ENCODE assay signal across 18 cellular contexts in the genomic region with DNA sequence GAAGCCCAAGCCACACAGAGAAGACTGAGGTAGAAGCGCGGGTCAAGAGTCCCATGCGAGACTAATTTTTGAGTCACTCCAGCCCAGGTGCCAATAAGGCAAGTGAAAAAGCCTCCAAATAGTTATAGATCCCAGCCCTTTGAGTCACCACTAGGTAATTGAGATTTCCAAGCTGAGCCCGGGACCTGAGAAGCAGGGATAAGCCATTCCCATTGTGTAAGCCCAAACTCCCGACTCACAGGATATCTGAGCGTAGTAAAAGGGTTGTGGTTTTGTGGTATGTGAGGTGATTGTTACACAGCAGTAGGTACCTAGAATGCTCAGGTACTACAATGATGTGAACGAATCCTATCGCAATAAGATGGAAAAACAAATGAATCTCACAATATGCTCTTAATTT.
DNase-seq lines count a peak whose midpoint lies in the region; ATAC-seq and TF ChIP-seq lines count a peak whose summit lies in the region.
"Had no signal": no experiment of that assay in that cellular context is flagged by ENCODE, and none has a peak within 500 bp of the region (broad histone marks: within the 10 kb centered on the region; RNA-seq: fewer than 3 reads in every experiment).

No MANE protein-coding gene starts in this region.

- H3K4me3 Mint-ChIP-seq in GM23338 = no peak overlapping the region
- H3K4me3 Mint-ChIP-seq: CD8-positive, alpha-beta memory T cell; HFFc6 had no signal

- H3K4me3 ChIP-seq in GM23338 = no peak overlapping the region
- H3K4me3 ChIP-seq in NT2/D1 (ENCODE audit: insufficient read length, low read depth) = no peak overlapping the region
- H3K4me3 ChIP-seq: BLaER1 had no signal

- no peaks in the 10 kb centered on the region for H3K9me3 ChIP-seq in NT2/D1 (ENCODE audit: insufficient read depth, low read length)
- H3K9me3 ChIP-seq: BLaER1, Caco-2 had no signal

- H3K36me3 ChIP-seq in GM23338 (ENCODE audit: insufficient read depth) (no peaks in the 10 kb centered on the region), NT2/D1 (ENCODE audit: insufficient read depth, insufficient read length, low read length) (no peaks in the 10 kb centered on the region)
- H3K36me3 ChIP-seq: BLaER1 had no signal

- no peaks in the 10 kb centered on the region for H3F3A ChIP-seq in GM23338 (replicated peaks; ENCODE audit: low read depth)

- H3K4me1 Mint-ChIP-seq in GM23338 = no peaks in the 10 kb centered on the region; the same call in 2 of the 3 replicates
- H3K4me1 Mint-ChIP-seq: CD8-positive, alpha-beta memory T cell had no signal

- H3K27me3 Mint-ChIP-seq in GM23338 (ENCODE audit: insufficient read depth, low read depth, poor library complexity) = no peaks in the 10 kb centered on the region
- H3K27me3 Mint-ChIP-seq: CD8-positive, alpha-beta memory T cell had no signal

- H3K9me3 Mint-ChIP-seq in GM23338 = no peaks in the 10 kb centered on the region

- no peak overlapping the region for H3K9ac ChIP-seq in NT2/D1 (ENCODE audit: insufficient read length, low read depth)
- H3K9ac ChIP-seq: BLaER1 had no signal

- no peaks in the 10 kb centered on the region for H3K4me1 ChIP-seq in GM23338 (ENCODE audit: insufficient read depth)
- no peaks in the 10 kb centered on the region for H3K4me1 ChIP-seq in NT2/D1 (ENCODE audit: insufficient read depth, insufficient read length)
- H3K4me1 ChIP-seq in foreskin keratinocyte = peaks cover 20% of the 10 kb centered on the region
- H3K4me1 ChIP-seq: BLaER1, Caco-2 had no signal

- DNase-seq in GM23338 (ENCODE audit: low spot score) (peak; percentile 12), NT2/D1 (ENCODE audit: low read depth, low spot score) (peak; percentile 15), foreskin keratinocyte (peak; percentile 33 to 67), islet precursor cell (peak; percentile 83), NCI-H1417 treated with DMSO at 0.1 percent for 48 hours (lab: John Stamatoyannopoulos, UW) (no peak), GDM1 (lab: John Stamatoyannopoulos, UW) (no peak)
- DNase-seq: 8988T; AML-193; Caco-2; CD8-positive, alpha-beta memory T cell; DND-41; GF-D8; GOT3; HCEC 1CT; HFFc6 had no signal

- H3K27ac ChIP-seq in GM23338 (ENCODE audit: low read depth) = no peak overlapping the region
- no peak overlapping the region for H3K27ac ChIP-seq in foreskin keratinocyte
- H3K27ac ChIP-seq: BLaER1 had no signal

- peak overlapping the region; percentile 65 for H3K27ac Mint-ChIP-seq in GM23338
- H3K27ac Mint-ChIP-seq: CD8-positive, alpha-beta memory T cell; HFFc6 had no signal

- H3K27me3 ChIP-seq in GM23338 (ENCODE audit: insufficient read depth) (no peaks in the 10 kb centered on the region), NT2/D1 (ENCODE audit: insufficient read depth, insufficient read length) (no peaks in the 10 kb centered on the region), foreskin keratinocyte (no peaks in the 10 kb centered on the region)
- H3K27me3 ChIP-seq: BLaER1 had no signal

- no peaks in the 10 kb centered on the region for H4K20me1 ChIP-seq in GM23338 (replicated peaks; ENCODE audit: insufficient read depth)
- H4K20me1 ChIP-seq: BLaER1 had no signal

- H3K79me2 ChIP-seq in GM23338 (replicated peaks; ENCODE audit: insufficient read depth) = no peaks in the 10 kb centered on the region

- H3K36me3 Mint-ChIP-seq in GM23338 (ENCODE audit: low read depth) = no peaks in the 10 kb centered on the region
- H3K36me3 Mint-ChIP-seq: CD8-positive, alpha-beta memory T cell had no signal

- H3K9me2 ChIP-seq in GM23338 (ENCODE audit: insufficient read depth) = no peaks in the 10 kb centered on the region

- H2AFZ ChIP-seq in GM23338 = no peak overlapping the region

- ATAC-seq in GM23338 = peak; percentile 29; the same call in 1 of the 3 replicates
- peak; percentile 40 for ATAC-seq in foreskin keratinocyte
- ATAC-seq in GM21526 (IDR thresholded peaks at IDR 0.05; ENCODE audit: low FRiP score, unreplicated experiment) = no peak
- ATAC-seq: HepG2 had no signal

- no peak overlapping the region for H3K4me2 ChIP-seq in GM23338
- H3K4me2 ChIP-seq: BLaER1 had no signal

- TF ChIP-seq CTCF in GM23338 (conservative IDR thresholded peaks at IDR 0.05; ENCODE audit: low read depth in 2 of 2) (no peak), foreskin keratinocyte (conservative IDR thresholded peaks at IDR 0.05) (no peak)

TF ChIP-seq in GM23338, 12 proteins besides CTCF, POLR2A, EP300 and RAD21 (continues in another document):
- TF ChIP-seq EZH2 (IDR thresholded peaks at IDR 0.05; ENCODE audit: low read depth, unreplicated experiment) (no peak), JUNB (IDR thresholded peaks at IDR 0.05; ENCODE audit: unreplicated experiment) (no peak), STAT1 (IDR thresholded peaks at IDR 0.05; ENCODE audit: unreplicated experiment) (no peak), ZNF462 (CRISPR knock-in tag; IDR thresholded peaks at IDR 0.05) (no peak), ZNF331 (CRISPR knock-in tag; IDR thresholded peaks at IDR 0.05; ENCODE audit: low read depth) (no peak), EZH2phosphoT487 (IDR thresholded peaks at IDR 0.05; ENCODE audit: unreplicated experiment) (no peak), POLR2AphosphoS5 (IDR thresholded peaks at IDR 0.05; ENCODE audit: low read depth) (no peak), NANOG (IDR thresholded peaks at IDR 0.05; ENCODE audit: borderline replicate concordance) (no peak), ZNF114 (CRISPR knock-in tag; IDR thresholded peaks at IDR 0.05) (no peak), CREB1 (CRISPR knock-in tag; IDR thresholded peaks at IDR 0.05; ENCODE audit: low read depth) (no peak)
- TF ChIP-seq, protein P1, sequence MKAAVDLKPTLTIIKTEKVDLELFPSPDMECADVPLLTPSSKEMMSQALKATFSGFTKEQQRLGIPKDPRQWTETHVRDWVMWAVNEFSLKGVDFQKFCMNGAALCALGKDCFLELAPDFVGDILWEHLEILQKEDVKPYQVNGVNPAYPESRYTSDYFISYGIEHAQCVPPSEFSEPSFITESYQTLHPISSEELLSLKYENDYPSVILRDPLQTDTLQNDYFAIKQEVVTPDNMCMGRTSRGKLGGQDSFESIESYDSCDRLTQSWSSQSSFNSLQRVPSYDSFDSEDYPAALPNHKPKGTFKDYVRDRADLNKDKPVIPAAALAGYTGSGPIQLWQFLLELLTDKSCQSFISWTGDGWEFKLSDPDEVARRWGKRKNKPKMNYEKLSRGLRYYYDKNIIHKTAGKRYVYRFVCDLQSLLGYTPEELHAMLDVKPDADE (IDR thresholded peaks at IDR 0.05) = no peak

Comparison
In these comparisons a context has a peak if more than half of its experiments do, and no peak if none do; other contexts are left out.
1. DNase-seq: peak in GM23338 (single experiment), NT2/D1 (single experiment), foreskin keratinocyte (2 of 2) and islet precursor cell (single experiment); none in NCI-H1417 treated with DMSO at 0.1 percent for 48 hours (single experiment) and GDM1 (single experiment).